In the genomic region with DNA sequence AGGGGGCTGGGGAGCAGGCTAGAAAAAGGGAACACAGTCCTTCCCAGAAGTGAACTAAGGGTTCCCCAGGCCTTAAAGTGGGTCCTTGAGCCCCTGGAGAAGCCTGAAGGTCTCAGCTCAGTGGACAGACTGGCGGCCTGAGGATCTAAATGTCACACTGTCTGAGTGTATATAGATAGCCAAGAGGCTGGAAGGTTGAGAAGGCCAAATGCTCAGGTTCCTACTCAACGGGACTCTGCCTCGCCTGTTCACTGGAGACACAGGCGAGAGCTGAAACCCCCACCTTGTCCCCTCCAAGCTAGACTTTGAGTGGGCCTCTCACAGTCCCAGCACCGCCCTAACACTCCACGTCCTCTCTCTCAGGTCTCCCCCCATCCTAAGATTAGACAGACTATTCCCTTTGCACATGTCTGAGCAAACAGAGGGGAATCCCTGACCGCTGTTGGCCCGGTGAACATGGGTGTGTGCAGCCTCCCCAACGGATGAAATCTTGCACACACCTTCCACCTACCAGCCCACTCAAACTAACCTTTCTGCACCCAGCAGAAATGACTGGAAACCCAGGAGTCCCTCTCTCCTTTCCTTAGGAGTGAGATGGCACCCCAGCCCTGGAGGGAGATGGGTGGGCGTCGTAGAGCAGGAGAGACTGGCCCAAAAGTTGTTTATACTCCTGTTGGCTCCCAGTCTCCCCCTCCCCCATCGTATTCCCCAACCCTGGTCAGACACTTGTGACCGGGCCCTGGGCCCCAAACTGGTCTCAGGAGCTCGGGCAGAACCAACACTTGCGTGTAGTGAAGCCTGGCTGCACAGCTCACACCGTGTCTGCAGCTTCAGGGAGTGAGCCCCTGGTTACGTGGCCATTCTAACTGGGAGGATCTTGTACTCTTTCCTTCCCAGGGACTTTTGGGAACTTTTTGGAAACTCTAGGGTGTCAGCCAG, we compare ENCODE assay signal across 11 cellular contexts. TPM values are rescaled to one million over a fixed set of nuclear protein-coding genes. Genes with fewer than 3 reads are reported as not detected.
DNase-seq lines count a peak whose midpoint lies in the region; ATAC-seq, FAIRE-seq and TF ChIP-seq lines count a peak whose summit lies in the region.
"Had no signal": no experiment of that assay in that cellular context is flagged by ENCODE, and none has a peak within 500 bp of the region (broad histone marks: within the 10 kb centered on the region; RNA-seq: fewer than 3 reads in every experiment).

No MANE protein-coding gene starts in this region.

- no peak overlapping the region for H3K23ac ChIP-seq in trophoblast cell (ENCODE audit: low read length)

- peaks cover under 1% of the 10 kb centered on the region; the same call in 1 of the 2 replicates for H3K36me3 ChIP-seq in BE2C
- H3K36me3 ChIP-seq in trophoblast cell (ENCODE audit: control insufficient read depth in 1 of 2, insufficient read depth in 2 of 2, low read length in 2 of 2), result peaks cover 18% of the 10 kb centered on the region in 2 experiments

- no peak overlapping the region for H3K27ac Mint-ChIP-seq in WTC11

- H2AFZ ChIP-seq in trophoblast cell (ENCODE audit: insufficient read depth, low read length, poor library complexity), result no peak overlapping the region

- ATAC-seq in WTC11, result no peak
- no peak for ATAC-seq in right cardiac atrium
- no peak for ATAC-seq in GM19463 (IDR thresholded peaks at IDR 0.05; ENCODE audit: unreplicated experiment)

- H3K9ac ChIP-seq in trophoblast cell (ENCODE audit: low read length), result peak overlapping the region; percentile 60

- H3K4me3 ChIP-seq in BE2C (ENCODE audit: low read depth, low read length), result peak overlapping the region; percentile 83
- H3K4me3 ChIP-seq in right cardiac atrium (ENCODE audit: low read length), result peak overlapping the region; percentile 94
- H3K4me3 ChIP-seq in trophoblast cell (ENCODE audit: low read depth, low read length), result peak overlapping the region; percentile 74

- CTCF ChIA-PET in WTC11 (lab: Charles Lee), result interaction anchor here (0.9 to 6.7 kb wide), 5 partner anchors 9 to 179 kb away, joined by 3 to 75 read pairs (median 3); no protein-coding TSS in a partner anchor

- H2BK12ac ChIP-seq in trophoblast cell (ENCODE audit: low read length), result no peak overlapping the region

- 33% methylated on average over 17 of the region's 17 CpGs for whole genome bisulfite sequencing in right cardiac atrium
- WGBS in trophoblast cell (ENCODE audit: extremely low coverage, insufficient coverage, insufficient read length), result no CpG with 5 or more reads among the region's 17 CpGs

- peak overlapping the region; percentile 31 for H4K91ac ChIP-seq in trophoblast cell (ENCODE audit: low read depth, low read length)

- H3K4me3 Mint-ChIP-seq in WTC11, result peak overlapping the region; percentile 69

- peaks cover 82% of the 10 kb centered on the region for H3K4me1 Mint-ChIP-seq in WTC11

- H3K27me3 ChIP-seq in BE2C (no peaks in the 10 kb centered on the region), right cardiac atrium (ENCODE audit: control insufficient read depth, insufficient read depth) (no peaks in the 10 kb centered on the region), trophoblast cell (ENCODE audit: insufficient read depth, low read length) (no peaks in the 10 kb centered on the region)

- FAIRE-seq in frontal cortex (lab: Jason Lieb, UNC), result no peak

- H4K8ac ChIP-seq in trophoblast cell (ENCODE audit: low read depth, low read length), result no peak overlapping the region

- H2BK5ac ChIP-seq in trophoblast cell (ENCODE audit: low read depth, low read length, poor library complexity), result no peak overlapping the region

- peaks cover 19% of the 10 kb centered on the region for H3K79me2 ChIP-seq in trophoblast cell (ENCODE audit: control insufficient read depth, insufficient read depth, low read length, poor library complexity)

- intact Hi-C loops in right cardiac atrium (cut with DNase I), result loop anchor here (5.0 to 10.0 kb wide), 4 partner anchors 82 to 122 kb away; no protein-coding TSS in a partner anchor

- no peak for DNase-seq in BE2C
- no peak for DNase-seq in WTC11 (ENCODE audit: low spot score)
- DNase-seq in right cardiac atrium, result peak in 2 of 3 donors; percentile 68 to 73
- DNase-seq in trophoblast cell, result no peak
- DNase-seq in T-helper 1 cell, result no peak
- no peak for DNase-seq in frontal cortex (ENCODE audit: low spot score in 2 of 2)
- no peak for DNase-seq in NCI-H187 treated with DMSO at 0.1 percent for 48 hours (lab: John Stamatoyannopoulos, UW)
- DNase-seq: activated CD4-positive, alpha-beta T cell treated with anti-CD3 and anti-CD28 coated beads, Interleukin-2, amount 50 U/mL, for 48 hours; NCI-H526 treated with DMSO at 0.1 percent for 48 hours had no signal

- peak overlapping the region; percentile 15 for H3K14ac ChIP-seq in trophoblast cell (ENCODE audit: low read length)

- peak overlapping the region; percentile 8 for H3K18ac ChIP-seq in trophoblast cell (ENCODE audit: low read length)

- no peak overlapping the region for H2AK5ac ChIP-seq in trophoblast cell (ENCODE audit: low read length)

- H3K4me1 ChIP-seq in BE2C (peaks cover 12% of the 10 kb centered on the region), right cardiac atrium (ENCODE audit: control insufficient read depth, insufficient read depth, low read length) (peaks cover 18% of the 10 kb centered on the region), trophoblast cell (ENCODE audit: control insufficient read depth in 1 of 2, insufficient read depth in 2 of 2, low read length in 2 of 2) (peaks cover 38 to 55% of the 10 kb centered on the region in 2 experiments)

- peak overlapping the region; percentile 59 for H3K4ac ChIP-seq in trophoblast cell (ENCODE audit: low read depth, low read length)

- H3K9me3 ChIP-seq in BE2C (no peaks in the 10 kb centered on the region), right cardiac atrium (ENCODE audit: control insufficient read depth, low read length) (no peaks in the 10 kb centered on the region), trophoblast cell (ENCODE audit: insufficient read depth, low read depth, low read length) (no peaks in the 10 kb centered on the region)

- peak overlapping the region; percentile 59 for H3K4me2 ChIP-seq in trophoblast cell (ENCODE audit: low read length)

- H3K27me3 Mint-ChIP-seq in WTC11 (ENCODE audit: low read depth), result peaks cover 20% of the 10 kb centered on the region

- peak overlapping the region; percentile 80 for H3K27ac ChIP-seq in right cardiac atrium (ENCODE audit: low read length)
- no peak overlapping the region for H3K27ac ChIP-seq in trophoblast cell (ENCODE audit: low read depth, low read length)
- H3K27ac ChIP-seq: epithelial cell of prostate had no signal

- TF ChIP-seq CTCF in BE2C (IDR thresholded peaks at IDR 0.05; ENCODE audit: low read depth, low read length) (no peak), WTC11 (IDR thresholded peaks at IDR 0.05) (no peak)

- H3K79me1 ChIP-seq in trophoblast cell (ENCODE audit: low read length), result peaks cover 19% of the 10 kb centered on the region

- no peaks in the 10 kb centered on the region for H3K9me3 Mint-ChIP-seq in WTC11

- H2BK120ac ChIP-seq in trophoblast cell (ENCODE audit: insufficient read depth, low read length, poor library complexity), result no peak overlapping the region

- POLR2A ChIA-PET in WTC11 (lab: Charles Lee), result interaction anchor here (0.8 to 1.4 kb wide), 2 partner anchors 111 to 113 kb away, joined by 3 to 4 read pairs; no protein-coding TSS in a partner anchor

- H3K36me3 Mint-ChIP-seq in WTC11, result no peaks in the 10 kb centered on the region

- no peak overlapping the region for H4K12ac ChIP-seq in trophoblast cell (ENCODE audit: low read depth, low read length)

TF ChIP-seq in WTC11, 78 proteins besides CTCF, POLR2A, EP300 and RAD21:
- no peak for TF ChIP-seq NR1H2 (CRISPR knock-in tag; IDR thresholded peaks at IDR 0.05)
- no peak for TF ChIP-seq ZNF263 (CRISPR knock-in tag; IDR thresholded peaks at IDR 0.05; ENCODE audit: low read depth)
- TF ChIP-seq ESRRA (CRISPR knock-in tag; IDR thresholded peaks at IDR 0.05; ENCODE audit: borderline replicate concordance), result no peak
- 0 out of 2 replicates have a peak, but pooled peaks have one; percentile 19 for TF ChIP-seq ZBTB21 (CRISPR knock-in tag; IDR thresholded peaks at IDR 0.05; ENCODE audit: borderline replicate concordance)

RNA-seq across cellular contexts. Expression of gene PKDCC, which starts 1.9 kb away (rescaled TPM):
- polyA plus RNA-seq in BE2C (2012; ENCODE audit: insufficient read depth, insufficient read length, low read depth), result 91.9 TPM
- total RNA-seq in WTC11 (2021) (15.1 to 27.3 TPM (median 15.6 TPM) in 3 replicates), right cardiac atrium (100 to 1,000 TPM in 3 of 4 donors, 10 to 100 TPM in 1; 92.2 to 189 (median 131) TPM), frontal cortex (19.6 TPM)
- polyA plus RNA-seq in right cardiac atrium, result 145 TPM
- polyA plus RNA-seq in trophoblast cell (2013), result 35.3 and 39.5 TPM in 2 replicates

Comparison
In these comparisons a context has a peak if more than half of its experiments do, and no peak if none do; other contexts are left out.
1. DNase-seq: peak in right cardiac atrium (2 of 3); none in BE2C (single experiment), WTC11 (single experiment), trophoblast cell (0 of 2), T-helper 1 cell (0 of 5), frontal cortex (0 of 2) and NCI-H187 treated with DMSO at 0.1 percent for 48 hours (single experiment).
2. Peak in every context shown above with its lines, with median percentiles within 50 percentile points of each other: H3K4me3 ChIP-seq.